10 cellular contexts compared by ENCODE assay signal in genomic region chr3:136545664-136546266, GRCh38.
A peak's percentile ranks its signal among the peaks of the same experiment; 100 is the strongest.
DNase-seq lines count a peak whose midpoint lies in the region; ATAC-seq and TF ChIP-seq lines count a peak whose summit lies in the region.
"Had no signal": no experiment of that assay in that cellular context is flagged by ENCODE, and none has a peak within 500 bp of the region (broad histone marks: within the 10 kb centered on the region; RNA-seq: fewer than 3 reads in every experiment).

No MANE protein-coding gene starts in this region.

- peak; percentile 53; the same call in 1 of the 2 replicates for TF ChIP-seq CTCF in OCI-LY7 (conservative IDR thresholded peaks at IDR 0.05; ENCODE audit: low read length)
- TF ChIP-seq CTCF in nephron (IDR thresholded peaks at IDR 0.05; ENCODE audit: unreplicated experiment in 3 of 3) = peak in 2 of 3 experiments; percentile 16 to 37
- TF ChIP-seq CTCF in testis (IDR thresholded peaks at IDR 0.05) = no peak

- H3K4me1 Mint-ChIP-seq in nephron = no peaks in the 10 kb centered on the region

- no peak overlapping the region for H3K4me2 ChIP-seq in OCI-LY7 (ENCODE audit: low read length)

- H3K36me3 ChIP-seq in OCI-LY7 (ENCODE audit: insufficient read depth, low read length) (peaks cover 16% of the 10 kb centered on the region), endocrine pancreas (ENCODE audit: control insufficient read depth, insufficient read depth, low read length) (no peaks in the 10 kb centered on the region), testis (ENCODE audit: low read depth, missing control alignments) (no peaks in the 10 kb centered on the region)

- no peaks in the 10 kb centered on the region for H3K9me3 Mint-ChIP-seq in nephron
- H3K9me3 Mint-ChIP-seq: activated naive CD8-positive, alpha-beta T cell treated with anti-CD3 and anti-CD28 coated beads, Interleukin-2, amount 10 ng/mL, durations not matched to agents 7 days and 5 days had no signal

- ATAC-seq in HG03108 (IDR thresholded peaks at IDR 0.05; ENCODE audit: unreplicated experiment) = no peak
- ATAC-seq: left ventricle myocardium superior had no signal

- peaks cover 26% of the 10 kb centered on the region for H3K36me3 Mint-ChIP-seq in nephron (ENCODE audit: low read depth)

- H4K20me1 ChIP-seq in OCI-LY7 (ENCODE audit: insufficient read depth, low read length) = no peaks in the 10 kb centered on the region; the same call in 1 of the 2 replicates

- BruUV-seq in OCI-LY7 (replicated peaks; lab: Mats Ljungman, UMichigan) = no TSS peak

- H3K4me3 ChIP-seq in OCI-LY7 (ENCODE audit: low read depth, low read length, poor library complexity, severe bottlenecking) = no peak overlapping the region
- H3K4me3 ChIP-seq in endocrine pancreas (ENCODE audit: control insufficient read depth, insufficient read depth, low read length) = peak overlapping the region; percentile 9
- no peak overlapping the region for H3K4me3 ChIP-seq in testis

- CTCF ChIA-PET in OCI-LY7 (lab: Charles Lee; ENCODE audit: unreplicated experiment) = no interaction called here

- intact Hi-C loops in OCI-LY7 (cut with micrococcal nuclease; ENCODE audit: unreplicated experiment) = loop anchor here (2.0 to 10.0 kb wide), 2 partner anchors 207 to 469 kb away; partner anchors contain the start of gene STAG1
- intact Hi-C loops in testis (cut with DNase I; ENCODE audit: low total_unique reads) = no loop called here

- H3K79me2 ChIP-seq in OCI-LY7 (ENCODE audit: insufficient read depth, low read depth, low read length) = no peaks in the 10 kb centered on the region

- whole genome bisulfite sequencing in testis, 2 donors = 51 to 70% methylated on average over 3 of the region's 3 CpGs

- DNase-seq in GF-D8 (lab: John Stamatoyannopoulos, UW) (peak; percentile 7), OCI-LY7 (ENCODE audit: low spot score) (no peak), cortex of kidney (lab: John Stamatoyannopoulos, UW) (no peak), testis (no peak)
- DNase-seq in activated T-cell treated with anti-CD3 and anti-CD28 coated beads, Interleukin-2, amount 50 U/mL, for 1 hour = no peak
- DNase-seq: activated naive CD8-positive, alpha-beta T cell treated with anti-CD3 and anti-CD28 coated beads, Interleukin-2, amount 10 ng/mL, durations not matched to agents 7 days and 5 days; left ventricle myocardium superior had no signal

- H3K4me3 Mint-ChIP-seq in nephron = no peak overlapping the region
- H3K4me3 Mint-ChIP-seq: activated naive CD8-positive, alpha-beta T cell treated with anti-CD3 and anti-CD28 coated beads, Interleukin-2, amount 10 ng/mL, durations not matched to agents 7 days and 5 days had no signal

- no peaks in the 10 kb centered on the region for H3K27me3 Mint-ChIP-seq in nephron (ENCODE audit: low read depth)
- H3K27me3 Mint-ChIP-seq: activated naive CD8-positive, alpha-beta T cell treated with anti-CD3 and anti-CD28 coated beads, Interleukin-2, amount 10 ng/mL, durations not matched to agents 7 days and 5 days had no signal

- peaks cover 10% of the 10 kb centered on the region for H3K4me1 ChIP-seq in OCI-LY7 (ENCODE audit: insufficient read depth, low read length, poor library complexity, severe bottlenecking)
- H3K4me1 ChIP-seq in endocrine pancreas (ENCODE audit: control insufficient read depth, insufficient read depth, low read length) = peaks cover 4% of the 10 kb centered on the region
- H3K4me1 ChIP-seq in testis = no peaks in the 10 kb centered on the region

- H3K27ac ChIP-seq in OCI-LY7 (ENCODE audit: low read depth, low read length, poor library complexity, severe bottlenecking) (no peak overlapping the region), testis (no peak overlapping the region)

- no peak for TF ChIP-seq POLR2A in testis (IDR thresholded peaks at IDR 0.05)

- H3K9me2 ChIP-seq in OCI-LY7 (ENCODE audit: insufficient read depth, low read length) = no peaks in the 10 kb centered on the region

- H3K9ac ChIP-seq in endocrine pancreas (ENCODE audit: control insufficient read depth, insufficient read depth, low read length) = no peak overlapping the region

- H2AFZ ChIP-seq in OCI-LY7 (ENCODE audit: low read length) = no peak overlapping the region

- H3K9me3 ChIP-seq in OCI-LY7 (ENCODE audit: low read length) (no peaks in the 10 kb centered on the region), endocrine pancreas (ENCODE audit: control insufficient read depth, low read length) (no peaks in the 10 kb centered on the region), testis (no peaks in the 10 kb centered on the region)

- H3K27me3 ChIP-seq in endocrine pancreas (ENCODE audit: control insufficient read depth, insufficient read depth, low read length) (no peaks in the 10 kb centered on the region), testis (no peaks in the 10 kb centered on the region)

- POLR2A ChIA-PET in OCI-LY7 (lab: Charles Lee) = interaction anchor here (0.7 to 0.9 kb wide), 2 partner anchors 12 to 204 kb away, joined by 4 to 6 read pairs; no protein-coding TSS in a partner anchor

- no peak overlapping the region for H3K27ac Mint-ChIP-seq in nephron
- H3K27ac Mint-ChIP-seq: activated naive CD8-positive, alpha-beta T cell treated with anti-CD3 and anti-CD28 coated beads, Interleukin-2, amount 10 ng/mL, durations not matched to agents 7 days and 5 days had no signal

Comparison
In these comparisons a context has a peak if more than half of its experiments do, and no peak if none do; other contexts are left out.
1. CTCF ChIP-seq: peak in OCI-LY7 (single experiment) and nephron (2 of 3); none in testis (0 of 3).